Comparison of ENCODE assay signal across 28 cellular contexts in the genomic region with DNA sequence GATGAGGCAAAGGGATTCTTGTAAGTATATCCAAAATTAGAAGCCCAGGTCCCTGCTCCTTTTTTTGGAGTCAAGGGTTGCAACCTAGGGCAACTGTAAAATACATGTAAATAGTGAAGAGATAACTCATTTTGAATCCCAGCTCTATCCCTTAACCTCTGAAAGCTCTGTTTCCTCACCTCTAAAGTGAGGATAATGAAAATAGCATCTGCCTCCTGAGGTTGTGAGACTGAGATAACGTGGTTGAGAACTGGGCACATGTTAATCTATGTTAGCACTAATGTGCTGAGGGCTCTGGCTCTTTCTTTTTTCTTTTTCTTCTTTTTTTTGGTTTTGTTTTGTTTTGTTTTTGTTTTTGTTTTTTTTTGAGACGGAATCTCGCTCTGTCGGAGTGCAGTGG.
"Had no signal": no experiment of that assay in that cellular context is flagged by ENCODE, and none has a peak within 500 bp of the region (broad histone marks: within the 10 kb centered on the region; RNA-seq: fewer than 3 reads in every experiment).

No MANE protein-coding gene starts in this region.

- H3K27me3 ChIP-seq: esophagus muscularis mucosa, foreskin keratinocyte, heart left ventricle, neutrophil, right lobe of liver, stomach, thyroid gland, upper lobe of left lung, vagina had no signal

- ATAC-seq: activated CD4-positive, CD25-positive, alpha-beta regulatory T cell treated with anti-CD3 and anti-CD28 coated beads, Interleukin-2, amount 50 U/mL, for 24 hours; activated naive CD8-positive, alpha-beta T cell treated with anti-CD3 and anti-CD28 coated beads, Interleukin-2, amount 50 U/mL, for 24 hours; activated T-cell treated with anti-CD3 and anti-CD28 coated beads, Interleukin-2, amount 50 U/mL, for 4 hours; foreskin keratinocyte; heart left ventricle; left colon; right lobe of liver had no signal

- DNase-seq: activated CD4-positive, alpha-beta memory T cell treated with anti-CD3 and anti-CD28 coated beads for 36 hours; activated CD4-positive, alpha-beta T cell treated with anti-CD3 and anti-CD28 coated beads, Interleukin-2, amount 10 ng/mL, durations not matched to agents 24 days and 14 days; activated naive CD4-positive, alpha-beta T cell treated with Interleukin-2 at 50 U/mL for 16 hours; activated naive CD8-positive, alpha-beta T cell treated with anti-CD3 and anti-CD28 coated beads, Interleukin-2, amount 50 U/mL, for 24 hours; activated T-cell treated with anti-CD3 and anti-CD28 coated beads, Interleukin-2, amount 50 U/mL, for 4 hours; amygdala; caudate nucleus; foreskin keratinocyte; heart left ventricle; hypothalamus; immature natural killer cell; kidney; left colon; mammary epithelial cell; naive B cell; nephron progenitor cell; right lobe of liver; stimulated activated CD4-positive, alpha-beta T cell treated with anti-CD3 and anti-CD28 coated beads, Interleukin-2, amount 100 ng/mL, for 48 hours; stomach; T-helper 9 cell; thyroid gland; upper lobe of left lung had no signal

- H3K27ac Mint-ChIP-seq: activated CD4-positive, alpha-beta memory T cell treated with anti-CD3 and anti-CD28 coated beads for 36 hours; activated CD4-positive, alpha-beta T cell treated with anti-CD3 and anti-CD28 coated beads, Interleukin-2, amount 10 ng/mL, durations not matched to agents 24 days and 14 days; activated naive CD8-positive, alpha-beta T cell treated with anti-CD3 and anti-CD28 coated beads, Interleukin-2, amount 50 U/mL, for 24 hours; mesothelial cell of epicardium; nephron progenitor cell had no signal

- H3K9me3 ChIP-seq: esophagus muscularis mucosa, heart left ventricle, neutrophil, right lobe of liver, stomach, thyroid gland, upper lobe of left lung, vagina had no signal

- H3K27me3 Mint-ChIP-seq: activated CD4-positive, alpha-beta memory T cell treated with anti-CD3 and anti-CD28 coated beads for 36 hours; activated CD4-positive, alpha-beta T cell treated with anti-CD3 and anti-CD28 coated beads, Interleukin-2, amount 10 ng/mL, durations not matched to agents 24 days and 14 days; naive B cell had no signal

- H3K4me1 ChIP-seq: foreskin keratinocyte had no signal

- H3K36me3 Mint-ChIP-seq: naive B cell had no signal

- H3K4me3 Mint-ChIP-seq: activated CD4-positive, alpha-beta memory T cell treated with anti-CD3 and anti-CD28 coated beads for 36 hours; activated CD4-positive, alpha-beta T cell treated with anti-CD3 and anti-CD28 coated beads, Interleukin-2, amount 10 ng/mL, durations not matched to agents 24 days and 14 days; activated naive CD8-positive, alpha-beta T cell treated with anti-CD3 and anti-CD28 coated beads, Interleukin-2, amount 50 U/mL, for 24 hours; activated T-cell treated with anti-CD3 and anti-CD28 coated beads, Interleukin-2, amount 50 U/mL, for 4 hours; immature natural killer cell; mesothelial cell of epicardium; nephron progenitor cell had no signal

- H3K36me3 ChIP-seq: neutrophil, vagina had no signal

- H3K27ac ChIP-seq: esophagus muscularis mucosa, foreskin keratinocyte, heart left ventricle, neutrophil, right lobe of liver, stomach, thyroid gland, upper lobe of left lung, vagina, VCaP had no signal

- H3K4me3 ChIP-seq: esophagus muscularis mucosa, heart left ventricle, right lobe of liver, stomach, thyroid gland, upper lobe of left lung, vagina had no signal

- H3K9me3 Mint-ChIP-seq: activated CD4-positive, alpha-beta memory T cell treated with anti-CD3 and anti-CD28 coated beads for 36 hours; activated CD4-positive, alpha-beta T cell treated with anti-CD3 and anti-CD28 coated beads, Interleukin-2, amount 10 ng/mL, durations not matched to agents 24 days and 14 days; activated naive CD8-positive, alpha-beta T cell treated with anti-CD3 and anti-CD28 coated beads, Interleukin-2, amount 50 U/mL, for 24 hours; activated T-cell treated with anti-CD3 and anti-CD28 coated beads, Interleukin-2, amount 50 U/mL, for 4 hours; immature natural killer cell; mesothelial cell of epicardium had no signal
